Comparison of ENCODE assay signal across 18 cellular contexts in the genomic region with DNA sequence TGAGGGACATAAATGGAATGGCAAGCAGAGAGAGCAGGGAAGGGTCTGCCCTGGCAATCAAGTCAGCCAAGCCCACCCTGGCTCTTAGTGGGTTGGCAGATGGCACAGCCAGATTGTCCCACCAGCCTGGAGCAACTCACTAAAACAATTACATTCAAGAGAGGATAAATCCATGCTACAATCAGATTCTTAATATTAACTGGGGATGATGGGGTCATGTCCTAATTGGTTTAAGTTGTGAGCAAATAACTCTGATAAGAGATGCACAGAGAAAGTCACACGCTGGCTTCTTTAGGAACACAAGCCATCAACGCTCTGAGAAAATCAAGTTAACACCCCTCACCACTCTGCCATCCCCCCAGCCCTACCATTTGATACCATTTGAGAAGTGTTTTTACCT. TPM values are rescaled to one million over a fixed set of nuclear protein-coding genes. Genes with fewer than 3 reads are reported as not detected.
DNase-seq lines count a peak whose midpoint lies in the region; ATAC-seq, FAIRE-seq and TF ChIP-seq lines count a peak whose summit lies in the region.
"Had no signal": no experiment of that assay in that cellular context is flagged by ENCODE, and none has a peak within 500 bp of the region (broad histone marks: within the 10 kb centered on the region; RNA-seq: fewer than 3 reads in every experiment).

No MANE protein-coding gene starts in this region.

- peaks cover 0 to 1% (median 0%) of the 10 kb centered on the region in 3 donors for H3K27me3 Mint-ChIP-seq in CD14-positive monocyte (ENCODE audit: low read depth in 3 of 3)
- peaks cover 0 to 5% of the 10 kb centered on the region in 2 donors for H3K27me3 Mint-ChIP-seq in T-cell
- H3K27me3 Mint-ChIP-seq in naive B cell = no peaks in the 10 kb centered on the region

- no peak for TF ChIP-seq CTCF in CD14-positive monocyte (IDR thresholded peaks at IDR 0.05)
- no peak for TF ChIP-seq CTCF in D721Med (IDR thresholded peaks at IDR 0.05; ENCODE audit: insufficient read depth, missing control alignments)

- no peak for DNase-seq in CD14-positive monocyte (ENCODE audit: low spot score)
- DNase-seq in D721Med (ENCODE audit: insufficient read length, low spot score) = no peak
- DNase-seq in T-cell = no peak
- no peak for DNase-seq in naive B cell
- no peak for DNase-seq in ureter (ENCODE audit: low spot score)
- no peak for DNase-seq in HPDE6-E6E7 (ENCODE audit: extremely low spot score)
- no peak for DNase-seq in mesenteric fat pad (ENCODE audit: low spot score)
- DNase-seq: AML-193, DMS53, NCI-H1105, NCI-H187 treated with DMSO at 0.1 percent for 48 hours, OCI-M1, RPMI8226, SJCRH30 had no signal

- peaks cover 2 to 11% of the 10 kb centered on the region in 2 donors for H3K36me3 Mint-ChIP-seq in CD14-positive monocyte
- H3K36me3 Mint-ChIP-seq in T-cell = no peaks in the 10 kb centered on the region
- H3K36me3 Mint-ChIP-seq in naive B cell = peaks cover 0 to 10% of the 10 kb centered on the region in 2 donors

- no peak overlapping the region for H3K4me3 Mint-ChIP-seq in CD14-positive monocyte
- no peak overlapping the region for H3K4me3 Mint-ChIP-seq in T-cell
- peak overlapping the region in 5 of 8 donors; percentile 12 to 99 (median 23) for H3K4me3 Mint-ChIP-seq in naive B cell

- ATAC-seq in T-cell (replicated peaks in 1 of 4) (no peak), naive B cell (ENCODE audit: low read depth in 2 of 2) (no peak), GM21447 (IDR thresholded peaks at IDR 0.05; ENCODE audit: unreplicated experiment) (no peak)
- ATAC-seq: HCT116 had no signal

- H3K4me1 Mint-ChIP-seq in CD14-positive monocyte (peaks cover 68% of the 10 kb centered on the region), T-cell (peaks cover 43 to 58% (median 47%) of the 10 kb centered on the region in 3 donors), naive B cell (peaks cover 35 to 60% (median 52%) of the 10 kb centered on the region in 3 donors)

- CTCF ChIA-PET in T-cell (lab: Charles Lee) = interaction anchor here in 1 of 2 donors (1.0 kb wide), 1 partner anchor 27 kb away, joined by 3 read pairs; no protein-coding TSS in a partner anchor

- FAIRE-seq in D721Med (lab: Jason Lieb, UNC) = peak; percentile 51
- FAIRE-seq: GM18507, GM19239 had no signal

- H3K27ac Mint-ChIP-seq in CD14-positive monocyte = peak overlapping the region; percentile 88 to 99 (median 96)
- peak overlapping the region; percentile 64 to 77 for H3K27ac Mint-ChIP-seq in T-cell
- peak overlapping the region; percentile 45 to 98 (median 82) for H3K27ac Mint-ChIP-seq in naive B cell

- intact Hi-C loops in CD14-positive monocyte (cut with micrococcal nuclease) = no loop called here

- H3K9me3 Mint-ChIP-seq in CD14-positive monocyte (peaks cover 0 to 3% (median 2%) of the 10 kb centered on the region in 7 donors), T-cell (no peaks in the 10 kb centered on the region), naive B cell (peaks cover 0 to 17% (median 7%) of the 10 kb centered on the region in 7 donors)

- POLR2A ChIA-PET in T-cell (lab: Charles Lee) = no interaction called here

RNA-seq across cellular contexts. Expression of gene PELI2, which starts 2.7 kb away (rescaled TPM):
- 10 to 100 TPM; 10.1 to 12.5 TPM for polyA plus RNA-seq in CD14-positive monocyte
- total RNA-seq in T-cell = 10 to 100 TPM in 3 of 5 donors, 1 to 10 TPM in 2; 9.0 to 12.7 (median 10.5) TPM
- polyA plus RNA-seq in naive B cell (ENCODE audit: low read depth in 6 of 6) = 1 to 10 TPM; 1.5 to 6.0 (median 3.4) TPM
- 15.5 TPM for total RNA-seq in ureter
- 7.3 TPM for total RNA-seq in mesenteric fat pad

Comparison
In these comparisons a context has a peak if more than half of its experiments do, and no peak if none do; other contexts are left out.
1. H3K4me3 Mint-ChIP-seq: peak in naive B cell (5 of 8); none in CD14-positive monocyte (0 of 2) and T-cell (0 of 3).
2. Peak in every context shown above with its lines, with median percentiles within 50 percentile points of each other: H3K27ac Mint-ChIP-seq.